Comparison of ENCODE assay signal across 9 cellular contexts in the genomic region with DNA sequence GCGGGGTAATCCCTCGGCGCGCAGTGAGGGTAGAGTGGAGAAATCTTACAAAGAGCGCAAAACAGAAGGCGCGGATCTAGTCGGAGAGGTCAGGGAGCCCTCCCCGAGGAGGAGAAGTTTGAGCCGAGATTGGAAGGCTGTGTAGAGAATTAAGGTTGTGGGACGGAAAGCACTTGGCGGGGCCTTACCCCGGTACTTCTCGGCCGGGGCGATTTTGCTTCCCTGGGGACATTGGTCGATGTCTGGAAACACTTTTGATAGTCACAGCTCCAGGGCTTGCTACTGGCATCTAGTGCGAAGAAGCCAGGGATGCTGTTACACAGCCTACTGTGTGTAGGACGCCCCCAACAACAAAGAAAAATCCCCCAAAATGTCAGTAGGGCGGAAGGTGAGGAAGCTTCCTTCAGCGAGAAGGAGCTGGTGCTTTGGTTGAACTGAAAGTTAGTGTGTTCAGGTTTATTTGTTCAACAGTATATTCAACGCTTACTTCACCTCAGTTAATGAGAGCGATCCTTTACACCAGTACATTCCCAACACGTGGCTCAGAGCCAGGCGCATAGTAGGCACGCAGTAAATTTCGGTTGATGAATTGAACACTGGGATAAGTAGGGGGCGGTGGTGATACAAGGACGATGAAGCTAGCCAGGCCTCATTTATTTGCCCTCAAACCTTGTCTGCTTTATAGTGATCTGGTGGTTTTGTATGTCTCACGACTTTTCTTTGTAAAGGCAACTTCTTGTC. TPM values are rescaled to one million over a fixed set of nuclear protein-coding genes. Genes with fewer than 3 reads are reported as not detected.
DNase-seq lines count a peak whose midpoint lies in the region; ATAC-seq and TF ChIP-seq lines count a peak whose summit lies in the region.
"Had no signal": no experiment of that assay in that cellular context is flagged by ENCODE, and none has a peak within 500 bp of the region (broad histone marks: within the 10 kb centered on the region; RNA-seq: fewer than 3 reads in every experiment).

No MANE protein-coding gene starts in this region.

- no peaks in the 10 kb centered on the region for H3K9me3 ChIP-seq in effector memory CD4-positive, alpha-beta T cell (ENCODE audit: control insufficient read depth, low read length)
- H3K9me3 ChIP-seq in mucosa of descending colon (no peaks in the 10 kb centered on the region), vagina (no peaks in the 10 kb centered on the region)

- intact Hi-C loops in mucosa of descending colon (cut with DNase I, micrococcal nuclease) (loop anchor here in 1 of 2 donors (2.0 kb wide), 1 partner anchor 66 kb away; the partner anchor contains the start of genes C1orf232 and ZNF593), vagina (cut with DNase I) (no loop called here)

- H3K4me1 ChIP-seq in effector memory CD4-positive, alpha-beta T cell (ENCODE audit: control insufficient read depth, insufficient read depth, low read length, poor library complexity, severe bottlenecking) = peaks cover 9% of the 10 kb centered on the region
- H3K4me1 ChIP-seq in mucosa of descending colon (ENCODE audit: low read depth) (peaks cover 6% of the 10 kb centered on the region), vagina (peaks cover 6% of the 10 kb centered on the region)

- peak; percentile 25 for DNase-seq in NCI-H2107 treated with DMSO at 0.1 percent for 48 hours (lab: John Stamatoyannopoulos, UW; ENCODE audit: unreplicated experiment)
- DNase-seq in NCI-H2107 (lab: John Stamatoyannopoulos, UW) = no peak
- peak; percentile 13 for DNase-seq in SK-N-DZ (ENCODE audit: low spot score)
- no peak for DNase-seq in effector memory CD4-positive, alpha-beta T cell
- DNase-seq in mucosa of descending colon = peak in 2 of 3 donors; percentile 42 to 46
- DNase-seq in vagina (ENCODE audit: extremely low spot score in 2 of 2) = no peak
- no peak for DNase-seq in cortex of kidney (lab: John Stamatoyannopoulos, UW)

- TF ChIP-seq POLR2A in vagina (IDR thresholded peaks at IDR 0.05) = no peak

- no peaks in the 10 kb centered on the region for H3K27me3 ChIP-seq in effector memory CD4-positive, alpha-beta T cell (replicated peaks; ENCODE audit: control insufficient read depth, insufficient read depth, low read length, poor library complexity, severe bottlenecking)
- H3K27me3 ChIP-seq in vagina = no peaks in the 10 kb centered on the region

- H3K27ac ChIP-seq in effector memory CD4-positive, alpha-beta T cell (ENCODE audit: insufficient read depth, low read length, poor library complexity, severe bottlenecking) = peak overlapping the region; percentile 84
- peak overlapping the region; percentile 84 for H3K27ac ChIP-seq in vagina

- ATAC-seq in HG02610 (IDR thresholded peaks at IDR 0.05; ENCODE audit: unreplicated experiment) (peak; percentile 9), mucosa of descending colon (peak; percentile 0)

- no peaks in the 10 kb centered on the region for H3K36me3 ChIP-seq in effector memory CD4-positive, alpha-beta T cell (ENCODE audit: control insufficient read depth, insufficient read depth, low read length)
- no peaks in the 10 kb centered on the region for H3K36me3 ChIP-seq in mucosa of descending colon (ENCODE audit: low read depth)
- H3K36me3 ChIP-seq in vagina = no peaks in the 10 kb centered on the region

- TF ChIP-seq CTCF in mucosa of descending colon (IDR thresholded peaks at IDR 0.05) (no peak), vagina (IDR thresholded peaks at IDR 0.05) (no peak)

- H3K4me3 ChIP-seq in effector memory CD4-positive, alpha-beta T cell (ENCODE audit: insufficient read depth, low read depth, low read length, poor library complexity, severe bottlenecking) = peak overlapping the region; percentile 88
- H3K4me3 ChIP-seq in mucosa of descending colon (peak overlapping the region; percentile 40), vagina (peak overlapping the region; percentile 65 to 85)

RNA-seq across cellular contexts. Expression of gene CEP85, which starts 0.8 kb away (rescaled TPM):
- polyA plus RNA-seq in SK-N-DZ (2014; cell fraction: cytosol; rRNA removed) = 34.0 and 39.5 TPM in 2 replicates
- 75.2 and 82.4 TPM in 2 replicates for polyA plus RNA-seq in SK-N-DZ (2014; cell fraction: nucleus; rRNA removed)
- total RNA-seq in mucosa of descending colon = 10 to 100 TPM; 10.7 to 15.9 (median 15.6) TPM
- total RNA-seq in vagina = 9.1 TPM

RNA-seq across cellular contexts. Expression of gene CATSPER4, which starts 44.4 kb away (rescaled TPM):
- 0.26 TPM in 1 of 2 replicates, not detected in the other for polyA plus RNA-seq in SK-N-DZ (2014; cell fraction: cytosol; rRNA removed)
- 0.22 and 0.60 TPM in 2 replicates for polyA plus RNA-seq in SK-N-DZ (2014; cell fraction: nucleus; rRNA removed)
- not detected for total RNA-seq in mucosa of descending colon
- total RNA-seq in vagina = not detected
- total RNA-seq: glomerular endothelial cell had no signal

RNA-seq across cellular contexts. Expression of gene SH3BGRL3, which starts 45.1 kb away (rescaled TPM):
- 9.1 and 15.6 TPM in 2 replicates for polyA plus RNA-seq in SK-N-DZ (2014; cell fraction: cytosol; rRNA removed)
- polyA plus RNA-seq in SK-N-DZ (2014; cell fraction: nucleus; rRNA removed) = 4.0 and 8.9 TPM in 2 replicates
- total RNA-seq in mucosa of descending colon = 100 to 1,000 TPM; 156 to 422 (median 385) TPM
- 115 TPM for total RNA-seq in vagina

RNA-seq across cellular contexts. Expression of gene CNKSR1, which starts 57.5 kb away (rescaled TPM):
- polyA plus RNA-seq in SK-N-DZ (2014; cell fraction: cytosol; rRNA removed) = 2.5 and 5.0 TPM in 2 replicates
- polyA plus RNA-seq in SK-N-DZ (2014; cell fraction: nucleus; rRNA removed) = 5.3 and 8.9 TPM in 2 replicates
- total RNA-seq in mucosa of descending colon (10 to 100 TPM; 19.6 to 65.7 (median 38.6) TPM), vagina (21.9 TPM)
- total RNA-seq: glomerular endothelial cell had no signal

Comparison
In these comparisons a context has a peak if more than half of its experiments do, and no peak if none do; other contexts are left out.
1. DNase-seq: peak in NCI-H2107 treated with DMSO at 0.1 percent for 48 hours (single experiment), SK-N-DZ (single experiment) and mucosa of descending colon (2 of 3); none in NCI-H2107 (single experiment), effector memory CD4-positive, alpha-beta T cell (0 of 3), vagina (0 of 2) and cortex of kidney (single experiment).
2. Peak in every context shown above with its lines, with median percentiles within 50 percentile points of each other: H3K4me3 ChIP-seq.